ENCODE assay signal across 20 cellular contexts in genomic region chr3:134060561-134061385, GRCh38. TPM values are rescaled to one million over a fixed set of nuclear protein-coding genes. Genes with fewer than 3 reads are reported as not detected.
A peak's percentile ranks its signal among the peaks of the same experiment; 100 is the strongest.
DNase-seq lines count a peak whose midpoint lies in the region; ATAC-seq and TF ChIP-seq lines count a peak whose summit lies in the region.
"Had no signal": no experiment of that assay in that cellular context is flagged by ENCODE, and none has a peak within 500 bp of the region (broad histone marks: within the 10 kb centered on the region; RNA-seq: fewer than 3 reads in every experiment).

No MANE protein-coding gene starts in this region.

- H3K9ac ChIP-seq in endodermal cell (ENCODE audit: extremely low read depth, low read length, poor library complexity, severe bottlenecking), result no peak overlapping the region
- H3K9ac ChIP-seq: SK-N-SH had no signal

- intact Hi-C loops in spleen (cut with DNase I; ENCODE audit: low total_unique reads), result no loop called here

- H3K27ac ChIP-seq in endodermal cell (ENCODE audit: low read depth, low read length) (no peak overlapping the region), spleen (peak overlapping the region in 5 of 8 donors; percentile 1 to 43 (median 42))
- H3K27ac ChIP-seq: breast epithelium, HL-60, neutrophil had no signal

- H3K4me3 ChIP-seq in LNCaP clone FGC (ENCODE audit: low read depth, low read length) (no peak overlapping the region), endodermal cell (ENCODE audit: low read length) (no peak overlapping the region), spleen (no peak overlapping the region)
- H3K4me3 ChIP-seq: breast epithelium, K562, skin epidermis had no signal

- peaks cover 35% of the 10 kb centered on the region for H3K4me1 Mint-ChIP-seq in endodermal cell
- H3K4me1 Mint-ChIP-seq in nephron, result peaks cover 73% of the 10 kb centered on the region

- H3K27ac Mint-ChIP-seq in endodermal cell, result no peak overlapping the region
- peak overlapping the region; percentile 24 to 45 (median 38) for H3K27ac Mint-ChIP-seq in nephron
- H3K27ac Mint-ChIP-seq: activated naive CD8-positive, alpha-beta T cell had no signal

- H3K9me3 ChIP-seq in endodermal cell (ENCODE audit: control insufficient read depth, low read length) (no peaks in the 10 kb centered on the region), spleen (no peaks in the 10 kb centered on the region)
- H3K9me3 ChIP-seq: breast epithelium, neutrophil, SK-N-SH had no signal

- TF ChIP-seq POLR2A in spleen (IDR thresholded peaks at IDR 0.05), result no peak

- 83 to 90% methylated on average over 8 to 10 of the region's 10 CpGs for WGBS in endodermal cell (ENCODE audit: insufficient coverage in 1 of 2, insufficient read length in 1 of 2), 2 experiments
- 67 to 77% (median 72%) methylated on average over 10 of the region's 10 CpGs for WGBS in spleen, 5 donors

- peaks cover 18% of the 10 kb centered on the region for H3K27me3 Mint-ChIP-seq in endodermal cell (ENCODE audit: insufficient read depth)
- H3K27me3 Mint-ChIP-seq in nephron (ENCODE audit: low read depth), result peaks cover 9% of the 10 kb centered on the region
- H3K27me3 Mint-ChIP-seq: activated naive CD8-positive, alpha-beta T cell had no signal

- H3K36me3 Mint-ChIP-seq in endodermal cell (ENCODE audit: low read depth) (no peaks in the 10 kb centered on the region), nephron (ENCODE audit: low read depth) (no peaks in the 10 kb centered on the region)
- H3K36me3 Mint-ChIP-seq: activated naive CD8-positive, alpha-beta T cell had no signal

- H3K36me3 ChIP-seq in endodermal cell (ENCODE audit: control insufficient read depth, insufficient read depth, low read length), result no peaks in the 10 kb centered on the region
- H3K36me3 ChIP-seq in spleen, result no peaks in the 10 kb centered on the region
- H3K36me3 ChIP-seq: breast epithelium, neutrophil had no signal

- H3K27me3 ChIP-seq in endodermal cell (ENCODE audit: control insufficient read depth, insufficient read depth, low read length, poor library complexity, severe bottlenecking) (no peaks in the 10 kb centered on the region), spleen (replicated peaks in 1 of 7) (no peaks in the 10 kb centered on the region)
- H3K27me3 ChIP-seq: breast epithelium, neutrophil had no signal

- no peak overlapping the region for H3K4me3 Mint-ChIP-seq in endodermal cell
- peak overlapping the region in 1 of 3 experiments; percentile 29 for H3K4me3 Mint-ChIP-seq in nephron
- H3K4me3 Mint-ChIP-seq: activated naive CD8-positive, alpha-beta T cell had no signal

- H3K9me3 Mint-ChIP-seq in endodermal cell (no peaks in the 10 kb centered on the region), nephron (no peaks in the 10 kb centered on the region)

- TF ChIP-seq CTCF in LNCaP clone FGC (IDR thresholded peaks at IDR 0.05; ENCODE audit: control insufficient read depth, extremely low read depth, insufficient read depth) (no peak), endodermal cell (conservative IDR thresholded peaks at IDR 0.05) (no peak), nephron (IDR thresholded peaks at IDR 0.05; ENCODE audit: unreplicated experiment in 3 of 3) (no peak), spleen (IDR thresholded peaks at IDR 0.05 in 8 of 11, conservative IDR thresholded peaks at IDR 0.05 in 3 of 11) (no peak)

- ATAC-seq in GM21529 (IDR thresholded peaks at IDR 0.05; ENCODE audit: unreplicated experiment), result no peak
- ATAC-seq: activated CD4-positive, CD25-positive, alpha-beta regulatory T cell treated with anti-CD3 and anti-CD28 coated beads, Interleukin-2, amount 50 U/mL, for 24 hours; K562; Panc1 had no signal

- DNase-seq in LNCaP clone FGC (ENCODE audit: low read depth) (peak; percentile 46), endodermal cell (peak; percentile 33), spleen (peak; percentile 44), UCSD-AML1 (lab: John Stamatoyannopoulos, UW; ENCODE audit: unreplicated experiment) (no peak)
- DNase-seq in stimulated activated CD4-positive, alpha-beta T cell treated with anti-CD3 and anti-CD28 coated beads, Interleukin-4, amount 100 ng/mL, for 4 hours, result no peak
- DNase-seq in activated CD8-positive, alpha-beta memory T cell treated with anti-CD3 and anti-CD28 coated beads, Interleukin-2, amount 50 U/mL, for 4 hours, result no peak
- DNase-seq: midbrain, NCI-H187 treated with DMSO at 0.1 percent for 48 hours, NCI-H226, SK-N-SH had no signal

- H3K4me1 ChIP-seq in endodermal cell (ENCODE audit: control insufficient read depth, insufficient read depth, low read length) (peaks cover 11% of the 10 kb centered on the region), spleen (peaks cover 14 to 62% (median 23%) of the 10 kb centered on the region in 6 donors)
- H3K4me1 ChIP-seq: breast epithelium had no signal

RNA-seq across cellular contexts. Expression of gene SLCO2A1, which starts 31.0 kb away (rescaled TPM):
- total RNA-seq in endodermal cell, result 100 to 1,000 TPM; 126 to 134 TPM
- 10.6 TPM for polyA plus RNA-seq in endodermal cell (2013, experiment 1 of 2)
- polyA plus RNA-seq in endodermal cell (2013, experiment 2 of 2), result 12.8 TPM
- 100 to 1,000 TPM in 1 of 7 donors, 10 to 100 TPM in 6; 18.2 to 118 (median 46.4) TPM for total RNA-seq in spleen
- 1 to 10 TPM; 4.8 to 6.7 (median 5.4) TPM for polyA plus RNA-seq in spleen

Comparison
In these comparisons a context has a peak if more than half of its experiments do, and no peak if none do; other contexts are left out.
1. DNase-seq: peak in LNCaP clone FGC (single experiment), endodermal cell (single experiment) and spleen (single experiment); none in UCSD-AML1 (single experiment), stimulated activated CD4-positive, alpha-beta T cell treated with anti-CD3 and anti-CD28 coated beads, Interleukin-4, amount 100 ng/mL, for 4 hours (0 of 2) and activated CD8-positive, alpha-beta memory T cell treated with anti-CD3 and anti-CD28 coated beads, Interleukin-2, amount 50 U/mL, for 4 hours (single experiment).